In the genomic region with DNA sequence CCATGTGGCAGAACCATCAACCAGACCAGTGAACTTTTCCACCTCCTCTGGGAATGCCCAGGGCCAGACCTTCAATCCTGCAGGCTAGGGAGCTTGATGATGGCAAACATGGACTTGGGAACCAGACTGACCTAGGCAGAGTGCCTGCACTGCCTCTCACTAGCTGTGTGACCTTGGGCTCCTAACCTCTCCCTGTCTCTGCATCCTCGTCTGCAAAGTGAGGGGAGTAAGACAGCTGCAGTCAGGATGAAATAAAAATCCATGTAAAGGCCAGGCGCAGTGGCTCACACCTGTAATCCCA, we compare ENCODE assay signal across 1 cellular context.
TF ChIP-seq lines count a peak whose summit lies in the region.

No MANE protein-coding gene starts in this region.

TF ChIP-seq in HepG2, 621 proteins besides CTCF, POLR2A, EP300 and RAD21:
- peak; percentile 88; the same call in 1 of the 2 replicates for TF ChIP-seq ESRRA (CRISPR knock-in tag; IDR thresholded peaks at IDR 0.05; ENCODE audit: low read depth)
- no peak for TF ChIP-seq SMYD3 (CRISPR knock-in tag; IDR thresholded peaks at IDR 0.05)
- peak; percentile 61 for TF ChIP-seq HNF4A (CRISPR knock-in tag; IDR thresholded peaks at IDR 0.05)
- TF ChIP-seq PTBP1 (IDR thresholded peaks at IDR 0.05; ENCODE audit: low read depth, low read length, poor library complexity, severe bottlenecking) = no peak
- TF ChIP-seq, protein P1, sequence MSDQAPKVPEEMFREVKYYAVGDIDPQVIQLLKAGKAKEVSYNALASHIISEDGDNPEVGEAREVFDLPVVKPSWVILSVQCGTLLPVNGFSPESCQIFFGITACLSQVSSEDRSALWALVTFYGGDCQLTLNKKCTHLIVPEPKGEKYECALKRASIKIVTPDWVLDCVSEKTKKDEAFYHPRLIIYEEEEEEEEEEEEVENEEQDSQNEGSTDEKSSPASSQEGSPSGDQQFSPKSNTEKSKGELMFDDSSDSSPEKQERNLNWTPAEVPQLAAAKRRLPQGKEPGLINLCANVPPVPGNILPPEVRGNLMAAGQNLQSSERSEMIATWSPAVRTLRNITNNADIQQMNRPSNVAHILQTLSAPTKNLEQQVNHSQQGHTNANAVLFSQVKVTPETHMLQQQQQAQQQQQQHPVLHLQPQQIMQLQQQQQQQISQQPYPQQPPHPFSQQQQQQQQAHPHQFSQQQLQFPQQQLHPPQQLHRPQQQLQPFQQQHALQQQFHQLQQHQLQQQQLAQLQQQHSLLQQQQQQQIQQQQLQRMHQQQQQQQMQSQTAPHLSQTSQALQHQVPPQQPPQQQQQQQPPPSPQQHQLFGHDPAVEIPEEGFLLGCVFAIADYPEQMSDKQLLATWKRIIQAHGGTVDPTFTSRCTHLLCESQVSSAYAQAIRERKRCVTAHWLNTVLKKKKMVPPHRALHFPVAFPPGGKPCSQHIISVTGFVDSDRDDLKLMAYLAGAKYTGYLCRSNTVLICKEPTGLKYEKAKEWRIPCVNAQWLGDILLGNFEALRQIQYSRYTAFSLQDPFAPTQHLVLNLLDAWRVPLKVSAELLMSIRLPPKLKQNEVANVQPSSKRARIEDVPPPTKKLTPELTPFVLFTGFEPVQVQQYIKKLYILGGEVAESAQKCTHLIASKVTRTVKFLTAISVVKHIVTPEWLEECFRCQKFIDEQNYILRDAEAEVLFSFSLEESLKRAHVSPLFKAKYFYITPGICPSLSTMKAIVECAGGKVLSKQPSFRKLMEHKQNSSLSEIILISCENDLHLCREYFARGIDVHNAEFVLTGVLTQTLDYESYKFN (CRISPR knock-in tag; conservative IDR thresholded peaks at IDR 0.05) = 0 out of 2 replicates have a peak, but pooled peaks have one; percentile 21
